8 cellular contexts compared by ENCODE assay signal in the genomic region with DNA sequence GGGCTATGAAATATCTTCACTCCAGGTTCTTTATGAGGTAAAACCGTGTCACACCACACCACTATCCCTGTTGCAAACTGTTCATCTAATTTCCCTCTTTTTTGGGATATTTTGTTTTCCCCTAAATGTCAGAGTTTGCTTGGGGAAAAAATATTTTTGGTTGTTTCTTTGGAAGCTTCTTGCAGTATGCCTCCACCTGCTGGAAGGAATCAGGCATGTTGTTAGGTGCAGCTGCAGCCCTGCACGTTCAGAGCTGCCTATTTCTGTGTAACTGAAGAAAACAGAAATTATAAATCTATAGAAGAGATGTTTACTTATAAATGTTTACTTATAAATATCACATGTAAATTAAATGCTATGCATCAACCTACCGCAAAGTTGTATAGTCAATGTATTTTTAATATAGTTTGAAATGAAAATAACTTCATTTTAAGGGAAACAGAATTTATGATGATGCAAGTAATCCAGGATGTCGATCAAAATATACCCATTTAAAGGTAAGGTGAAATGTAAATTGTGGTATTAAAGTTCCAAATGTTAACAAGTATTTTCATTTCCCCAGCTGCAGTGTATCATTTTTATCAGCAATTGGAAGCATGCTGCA.
DNase-seq lines count a peak whose midpoint lies in the region; ATAC-seq and TF ChIP-seq lines count a peak whose summit lies in the region.

No MANE protein-coding gene starts in this region.

- no peaks in the 10 kb centered on the region for H3K36me3 Mint-ChIP-seq in T-helper 2 cell treated with Interferon-gamma antibody and Interleukin-4, amounts not matched to agents 5 μg/mL and 100 μg/mL, for 36 hours (ENCODE audit: low read depth)

- H3K9me3 Mint-ChIP-seq in T-helper 2 cell treated with Interferon-gamma antibody and Interleukin-4, amounts not matched to agents 5 μg/mL and 100 μg/mL, for 36 hours, result no peaks in the 10 kb centered on the region

- H3K4me3 ChIP-seq in astrocyte of the cerebellum (ENCODE audit: low read depth, low read length) (no peak overlapping the region), lower leg skin (ENCODE audit: low read depth, poor library complexity, severe bottlenecking) (no peak overlapping the region)

- no peaks in the 10 kb centered on the region for H3K4me1 Mint-ChIP-seq in T-helper 2 cell treated with Interferon-gamma antibody and Interleukin-4, amounts not matched to agents 5 μg/mL and 100 μg/mL, for 36 hours (ENCODE audit: low read depth)

- H3K4me3 Mint-ChIP-seq in T-helper 2 cell treated with Interferon-gamma antibody and Interleukin-4, amounts not matched to agents 5 μg/mL and 100 μg/mL, for 36 hours, result no peak overlapping the region

- peak; percentile 92 for TF ChIP-seq CTCF in astrocyte of the cerebellum (IDR thresholded peaks at IDR 0.05; ENCODE audit: low read depth, low read length, missing control alignments)
- TF ChIP-seq CTCF in lower leg skin (IDR thresholded peaks at IDR 0.05), result no peak

- ATAC-seq in left lobe of liver, result peak; percentile 75

- intact Hi-C loops in lower leg skin (cut with DNase I; ENCODE audit: low total_unique reads), result no loop called here

- H3K27ac Mint-ChIP-seq in T-helper 2 cell treated with Interferon-gamma antibody and Interleukin-4, amounts not matched to agents 5 μg/mL and 100 μg/mL, for 36 hours, result no peak overlapping the region

- H3K27me3 Mint-ChIP-seq in T-helper 2 cell treated with Interferon-gamma antibody and Interleukin-4, amounts not matched to agents 5 μg/mL and 100 μg/mL, for 36 hours (ENCODE audit: low read depth), result no peaks in the 10 kb centered on the region

- in situ Hi-C loops in astrocyte of the cerebellum (cut with HindIII; ENCODE audit: low sequenced_read_pairs), result no loop called here

- WGBS in lower leg skin, 2 donors, result 32 to 36% methylated on average over 4 of the region's 4 CpGs

- DNase-seq in ELR (ENCODE audit: low read depth) (peak; percentile 49), NCI-H1105 treated with DMSO at 0.1 percent for 48 hours (lab: John Stamatoyannopoulos, UW) (peak; percentile 52), astrocyte of the cerebellum (ENCODE audit: low read depth) (peak; percentile 65), left lobe of liver (ENCODE audit: low spot score) (no peak), T-helper 1 cell (no peak), HuH-7 (ENCODE audit: low spot score) (no peak), lower leg skin (ENCODE audit: low spot score in 2 of 2) (no peak)
- no peak for DNase-seq in T-helper 2 cell treated with Interferon-gamma antibody and Interleukin-4, amounts not matched to agents 5 μg/mL and 100 μg/mL, for 36 hours (ENCODE audit: low spot score)

- no peak for TF ChIP-seq POLR2A in lower leg skin (IDR thresholded peaks at IDR 0.05)

Comparison
In these comparisons a context has a peak if more than half of its experiments do, and no peak if none do; other contexts are left out.
1. DNase-seq: peak in ELR (single experiment), NCI-H1105 treated with DMSO at 0.1 percent for 48 hours (single experiment) and astrocyte of the cerebellum (single experiment); none in left lobe of liver (single experiment), T-helper 1 cell (0 of 5), T-helper 2 cell treated with Interferon-gamma antibody and Interleukin-4, amounts not matched to agents 5 μg/mL and 100 μg/mL, for 36 hours (single experiment), HuH-7 (single experiment) and lower leg skin (0 of 2).